ENCODE assay signal across 11 cellular contexts in the genomic region with DNA sequence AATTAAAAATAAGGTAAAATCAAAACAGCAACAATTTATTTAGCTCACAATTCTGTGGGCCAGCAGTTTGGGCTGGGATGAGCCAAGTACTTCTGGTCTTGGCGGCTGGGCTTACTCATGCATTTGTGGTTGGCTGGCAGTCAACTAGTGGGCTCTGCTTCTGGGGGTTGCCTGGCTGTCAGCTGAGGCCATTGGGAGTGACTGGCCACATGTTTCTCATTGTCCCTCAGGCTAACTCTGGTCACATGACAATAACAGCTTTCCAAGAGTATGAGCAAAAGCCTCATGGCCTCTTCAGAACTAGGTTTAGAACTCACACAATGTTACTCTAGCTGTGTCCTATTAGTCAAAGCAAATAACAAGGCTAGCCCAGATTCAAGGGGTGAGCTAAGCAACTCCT. TPM values are rescaled to one million over a fixed set of nuclear protein-coding genes. Genes with fewer than 3 reads are reported as not detected.
DNase-seq lines count a peak whose midpoint lies in the region; ATAC-seq and TF ChIP-seq lines count a peak whose summit lies in the region.
"Had no signal": no experiment of that assay in that cellular context is flagged by ENCODE, and none has a peak within 500 bp of the region (broad histone marks: within the 10 kb centered on the region; RNA-seq: fewer than 3 reads in every experiment).

No MANE protein-coding gene starts in this region.

- H3K27me3 ChIP-seq in heart left ventricle (peaks cover 0 to 30% (median 18%) of the 10 kb centered on the region in 9 donors), tibial nerve (peaks cover 0 to 21% of the 10 kb centered on the region in 2 donors)

- intact Hi-C loops in heart left ventricle (cut with DNase I): no loop called here

- H3K9me3 Mint-ChIP-seq in activated T-cell treated with anti-CD3 and anti-CD28 coated beads, Interleukin-2, amount 50 U/mL, for 24 hours: peaks cover 7% of the 10 kb centered on the region
- H3K9me3 Mint-ChIP-seq in activated CD4-positive, alpha-beta T cell treated with anti-CD3 and anti-CD28 coated beads, Interleukin-2, amount 10 ng/mL, durations not matched to agents 7 days and 5 days: peaks cover 2% of the 10 kb centered on the region

- TF ChIP-seq POLR2A in heart left ventricle (IDR thresholded peaks at IDR 0.05) (no peak), tibial nerve (IDR thresholded peaks at IDR 0.05) (no peak)

- CTCF ChIA-PET in activated CD4-positive, alpha-beta T cell treated with anti-CD3 and anti-CD28 coated beads, Interleukin-2, amount 10 ng/mL, durations not matched to agents 7 days and 5 days (lab: Charles Lee): interaction anchor here (1.0 kb wide), 1 partner anchor 59 kb away, joined by 3 read pairs; no protein-coding TSS in a partner anchor

- peaks cover 0 to 9% (median 0%) of the 10 kb centered on the region in 12 donors for H3K9me3 ChIP-seq in heart left ventricle
- peaks cover 0 to 4% (median 0%) of the 10 kb centered on the region in 4 donors for H3K9me3 ChIP-seq in tibial nerve

- H3K27ac Mint-ChIP-seq in activated T-cell treated with anti-CD3 and anti-CD28 coated beads, Interleukin-2, amount 50 U/mL, for 24 hours: peak overlapping the region; percentile 89
- H3K27ac Mint-ChIP-seq in activated CD4-positive, alpha-beta T cell treated with anti-CD3 and anti-CD28 coated beads, Interleukin-2, amount 10 ng/mL, durations not matched to agents 7 days and 5 days: peak overlapping the region; percentile 52

- no peaks in the 10 kb centered on the region for H3K36me3 Mint-ChIP-seq in activated T-cell treated with anti-CD3 and anti-CD28 coated beads, Interleukin-2, amount 50 U/mL, for 24 hours (ENCODE audit: low read depth)
- H3K36me3 Mint-ChIP-seq in activated CD4-positive, alpha-beta T cell treated with anti-CD3 and anti-CD28 coated beads, Interleukin-2, amount 10 ng/mL, durations not matched to agents 7 days and 5 days (ENCODE audit: low read depth): peaks cover 2% of the 10 kb centered on the region
- H3K36me3 Mint-ChIP-seq: brain; CD4-positive, CD25-positive, alpha-beta regulatory T cell had no signal

- TF ChIP-seq CTCF in heart left ventricle (IDR thresholded peaks at IDR 0.05): no peak
- no peak for TF ChIP-seq CTCF in tibial nerve (IDR thresholded peaks at IDR 0.05)

- H3K4me1 ChIP-seq in heart left ventricle (peaks cover 0 to 16% (median 2%) of the 10 kb centered on the region in 12 donors), tibial nerve (peaks cover 0 to 9% (median 0%) of the 10 kb centered on the region in 4 donors)

- H3K4me3 ChIP-seq in heart left ventricle (peak overlapping the region in 4 of 12 donors; percentile 2 to 28 (median 13)), tibial nerve (no peak overlapping the region)

- ATAC-seq in heart left ventricle: peak; percentile 90 to 96 (median 96)
- ATAC-seq in HG02642 (IDR thresholded peaks at IDR 0.05; ENCODE audit: poor library complexity, unreplicated experiment): no peak
- no peak for ATAC-seq in GM21526 (IDR thresholded peaks at IDR 0.05; ENCODE audit: low FRiP score, unreplicated experiment)
- ATAC-seq in HG02840 (IDR thresholded peaks at IDR 0.05; ENCODE audit: low FRiP score, unreplicated experiment): no peak

- H3K36me3 ChIP-seq in heart left ventricle: no peaks in the 10 kb centered on the region
- H3K36me3 ChIP-seq in tibial nerve: no peaks in the 10 kb centered on the region

- peaks cover 28% of the 10 kb centered on the region for H3K27me3 Mint-ChIP-seq in activated T-cell treated with anti-CD3 and anti-CD28 coated beads, Interleukin-2, amount 50 U/mL, for 24 hours
- peaks cover 25% of the 10 kb centered on the region for H3K27me3 Mint-ChIP-seq in activated CD4-positive, alpha-beta T cell treated with anti-CD3 and anti-CD28 coated beads, Interleukin-2, amount 10 ng/mL, durations not matched to agents 7 days and 5 days

- peak; percentile 47 for DNase-seq in activated T-cell treated with anti-CD3 and anti-CD28 coated beads, Interleukin-2, amount 50 U/mL, for 24 hours
- DNase-seq in activated T-cell treated with anti-CD3 and anti-CD28 coated beads for 4 hours (no peak), heart left ventricle (peak; percentile 52 to 81 (median 65)), tibial nerve (ENCODE audit: low spot score in 2 of 2) (peak; percentile 25 to 56)
- DNase-seq in activated CD4-positive, alpha-beta T cell treated with anti-CD3 and anti-CD28 coated beads, Interleukin-2, amount 10 ng/mL, durations not matched to agents 7 days and 5 days: peak; percentile 9

- no peak overlapping the region for H3K4me3 Mint-ChIP-seq in activated T-cell treated with anti-CD3 and anti-CD28 coated beads, Interleukin-2, amount 50 U/mL, for 24 hours
- H3K4me3 Mint-ChIP-seq in activated CD4-positive, alpha-beta T cell treated with anti-CD3 and anti-CD28 coated beads, Interleukin-2, amount 10 ng/mL, durations not matched to agents 7 days and 5 days: no peak overlapping the region
- H3K4me3 Mint-ChIP-seq: brain had no signal

- POLR2A ChIA-PET in activated CD4-positive, alpha-beta T cell treated with anti-CD3 and anti-CD28 coated beads, Interleukin-2, amount 10 ng/mL, durations not matched to agents 7 days and 5 days (lab: Charles Lee): interaction anchor here (0.6 kb wide), 1 partner anchor 926 kb away, joined by 3 read pairs; no protein-coding TSS in a partner anchor

- peak in 1 of 2 donors; percentile 53 for TF ChIP-seq EP300 in tibial nerve (IDR thresholded peaks at IDR 0.05)

- H3K27ac ChIP-seq in heart left ventricle: peak overlapping the region in 6 of 12 donors; percentile 6 to 59 (median 30)
- H3K27ac ChIP-seq in tibial nerve: peak overlapping the region in 1 of 4 donors; percentile 49

- WGBS in heart left ventricle, 4 donors: 24 to 57% (median 35%) methylated on average over 1 of the region's 1 CpG
- WGBS in tibial nerve, 2 donors: 27 to 39% methylated on average over 1 of the region's 1 CpG

- H3K4me1 Mint-ChIP-seq in activated T-cell treated with anti-CD3 and anti-CD28 coated beads, Interleukin-2, amount 50 U/mL, for 24 hours (ENCODE audit: low read depth): peaks cover 55% of the 10 kb centered on the region
- H3K4me1 Mint-ChIP-seq in activated CD4-positive, alpha-beta T cell treated with anti-CD3 and anti-CD28 coated beads, Interleukin-2, amount 10 ng/mL, durations not matched to agents 7 days and 5 days: peaks cover 17% of the 10 kb centered on the region

RNA-seq across cellular contexts. Expression of a gene that starts 15.6 kb away (rescaled TPM):
- not detected for total RNA-seq in activated CD4-positive, alpha-beta T cell treated with anti-CD3 and anti-CD28 coated beads, Interleukin-2, amount 10 ng/mL, durations not matched to agents 7 days and 5 days
- under 1 TPM in 1 of 9 donors, not detected in 8; 0.61 TPM for total RNA-seq in heart left ventricle
- polyA plus RNA-seq in heart left ventricle: under 1 TPM in 1 of 2 donors, not detected in 1; 0.10 TPM
- not detected for total RNA-seq in tibial nerve
- total RNA-seq: CD4-positive, CD25-positive, alpha-beta regulatory T cell; skeletal muscle tissue had no signal
- polyA plus RNA-seq: CD4-positive, CD25-positive, alpha-beta regulatory T cell had no signal

RNA-seq across cellular contexts. Expression of a gene that starts 47.6 kb away (rescaled TPM):
- 10 to 100 TPM; 48.2 to 56.0 TPM for total RNA-seq in activated CD4-positive, alpha-beta T cell treated with anti-CD3 and anti-CD28 coated beads, Interleukin-2, amount 10 ng/mL, durations not matched to agents 7 days and 5 days
- total RNA-seq in heart left ventricle (10 to 100 TPM in 1 of 9 donors, 1 to 10 TPM in 7, not detected in 1; 1.0 to 23.0 (median 2.1) TPM), tibial nerve (10 to 100 TPM in 1 of 4 donors, 1 to 10 TPM in 3; 2.5 to 37.2 (median 6.1) TPM)
- polyA plus RNA-seq in heart left ventricle: 1 to 10 TPM; 1.8 to 5.0 TPM

Comparison
In these comparisons a context has a peak if more than half of its experiments do, and no peak if none do; other contexts are left out.
1. ATAC-seq: peak in heart left ventricle (4 of 4); none in HG02642 (single experiment), GM21526 (single experiment) and HG02840 (single experiment).